27 cellular contexts compared by ENCODE assay signal in genomic region chr6:85285934-85286333, GRCh38.
"Had no signal": no experiment of that assay in that cellular context is flagged by ENCODE, and none has a peak within 500 bp of the region (broad histone marks: within the 10 kb centered on the region; RNA-seq: fewer than 3 reads in every experiment).

No MANE protein-coding gene starts in this region.

- H3K27me3 Mint-ChIP-seq: dendritic cell treated with granulocyte-macrophage colony-stimulating factor and Interleukin-4, amounts not matched to agents 40 ng/mL and 50 ng/mL, for 4 days had no signal

- H3K4me3 ChIP-seq: colonic mucosa, coronary artery, dorsolateral prefrontal cortex, esophagus muscularis mucosa, esophagus squamous epithelium, gastrocnemius medialis, gastroesophageal sphincter, heart left ventricle, heart right ventricle had no signal

- H3K36me3 ChIP-seq: colonic mucosa, esophagus muscularis mucosa, esophagus squamous epithelium, gastrocnemius medialis, gastroesophageal sphincter, heart left ventricle, heart right ventricle had no signal

- H3K27ac Mint-ChIP-seq: dendritic cell treated with granulocyte-macrophage colony-stimulating factor and Interleukin-4, amounts not matched to agents 40 ng/mL and 50 ng/mL, for 4 days; effector memory CD8-positive, alpha-beta T cell; endodermal cell had no signal

- H3K9me3 ChIP-seq: colonic mucosa, esophagus muscularis mucosa, esophagus squamous epithelium, gastrocnemius medialis, gastroesophageal sphincter had no signal

- FAIRE-seq: colon, endometrium, endothelial cell of umbilical vein, frontal cortex had no signal

- H3K4me1 ChIP-seq: colonic mucosa, esophagus muscularis mucosa, esophagus squamous epithelium, foreskin keratinocyte, gastrocnemius medialis, gastroesophageal sphincter, heart left ventricle, heart right ventricle had no signal

- H3K4me3 Mint-ChIP-seq: dendritic cell treated with granulocyte-macrophage colony-stimulating factor and Interleukin-4, amounts not matched to agents 40 ng/mL and 50 ng/mL, for 4 days; effector memory CD8-positive, alpha-beta T cell; endodermal cell had no signal

- H3K27ac ChIP-seq: colonic mucosa, coronary artery, dorsolateral prefrontal cortex, epithelial cell of prostate, esophagus muscularis mucosa, esophagus squamous epithelium, foreskin keratinocyte, gastrocnemius medialis, gastroesophageal sphincter, heart left ventricle, heart right ventricle had no signal

- DNase-seq: colonic mucosa; cortex of kidney; dermis blood vessel endothelial cell; dorsolateral prefrontal cortex; effector CD4-positive, alpha-beta T cell; effector CD8-positive, alpha-beta T cell; effector memory CD4-positive, alpha-beta T cell; effector memory CD8-positive, alpha-beta T cell; endodermal cell; erythroblast; esophagus squamous epithelium; foreskin keratinocyte; foreskin melanocyte; gastrocnemius medialis; glutamatergic neuron; head of caudate nucleus; heart left ventricle; heart right ventricle had no signal
